21 cellular contexts compared by ENCODE assay signal in the genomic region with DNA sequence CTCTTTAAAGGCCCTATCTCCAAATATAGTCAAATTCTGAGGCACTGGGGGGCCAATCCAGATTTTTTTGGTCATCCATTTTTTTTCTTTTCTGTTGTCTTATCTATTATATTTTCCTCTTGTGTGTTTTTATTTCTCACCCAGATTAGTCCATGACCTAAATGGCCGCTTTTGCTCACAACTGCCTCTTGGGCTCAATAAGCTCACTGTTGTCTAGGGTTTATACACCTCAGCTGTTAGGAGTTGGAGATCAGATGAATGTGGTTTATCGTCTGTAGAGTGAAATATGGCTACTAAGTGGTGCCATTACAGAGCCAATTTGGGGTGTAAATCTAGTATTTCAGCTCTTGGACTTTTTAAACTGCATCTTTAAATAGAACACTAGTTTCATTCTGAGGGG.
"Had no signal": no experiment of that assay in that cellular context is flagged by ENCODE, and none has a peak within 500 bp of the region (broad histone marks: within the 10 kb centered on the region; RNA-seq: fewer than 3 reads in every experiment).

No MANE protein-coding gene starts in this region.

- ATAC-seq: gastrocnemius medialis; left lobe of liver; mucosa of descending colon; naive thymus-derived CD4-positive, alpha-beta T cell; stimulated activated memory B cell treated with anti-CD40 and anti-IgM and Interleukin-4, amounts not matched to agents 10 μg/mL and 1 μg/mL and 100 μg/mL, for 72 hours; upper lobe of right lung had no signal

- H3K9ac ChIP-seq: neural progenitor cell, parathyroid adenoma had no signal

- H3K4me2 ChIP-seq: neural progenitor cell had no signal

- H3K27me3 Mint-ChIP-seq: naive thymus-derived CD4-positive, alpha-beta T cell; progenitor cell of endocrine pancreas; stimulated activated memory B cell treated with anti-CD40 and anti-IgM and Interleukin-4, amounts not matched to agents 10 μg/mL and 1 μg/mL and 100 μg/mL, for 72 hours; stimulated activated naive CD8-positive, alpha-beta T cell treated with anti-CD3 and anti-CD28 coated beads, Interleukin-15, Interleukin-2, amounts not matched to agents 100 ng/mL and 50 ng/mL, for 24 hours had no signal

- H3K4me3 Mint-ChIP-seq: mesothelial cell of epicardium; naive thymus-derived CD4-positive, alpha-beta T cell; neural progenitor cell; stimulated activated memory B cell treated with anti-CD40 and anti-IgM and Interleukin-4, amounts not matched to agents 10 μg/mL and 1 μg/mL and 100 μg/mL, for 72 hours; stimulated activated naive CD8-positive, alpha-beta T cell treated with anti-CD3 and anti-CD28 coated beads, Interleukin-15, Interleukin-2, amounts not matched to agents 100 ng/mL and 50 ng/mL, for 24 hours had no signal

- H2AFZ ChIP-seq: neural progenitor cell, parathyroid adenoma had no signal

- H3K36me3 ChIP-seq: neural progenitor cell, thoracic aorta, vagina had no signal

- H3K9me3 ChIP-seq: gastrocnemius medialis, mucosa of descending colon, sigmoid colon, spleen, thoracic aorta, tibial nerve, upper lobe of right lung, vagina had no signal

- FAIRE-seq: kidney had no signal

- H3K9me3 Mint-ChIP-seq: mesothelial cell of epicardium; naive thymus-derived CD4-positive, alpha-beta T cell; neural progenitor cell; stimulated activated memory B cell treated with anti-CD40 and anti-IgM and Interleukin-4, amounts not matched to agents 10 μg/mL and 1 μg/mL and 100 μg/mL, for 72 hours; stimulated activated naive CD8-positive, alpha-beta T cell treated with anti-CD3 and anti-CD28 coated beads, Interleukin-15, Interleukin-2, amounts not matched to agents 100 ng/mL and 50 ng/mL, for 24 hours had no signal

- H3K27ac Mint-ChIP-seq: mesothelial cell of epicardium; naive thymus-derived CD4-positive, alpha-beta T cell; neural progenitor cell; stimulated activated memory B cell treated with anti-CD40 and anti-IgM and Interleukin-4, amounts not matched to agents 10 μg/mL and 1 μg/mL and 100 μg/mL, for 72 hours; stimulated activated naive CD8-positive, alpha-beta T cell treated with anti-CD3 and anti-CD28 coated beads, Interleukin-15, Interleukin-2, amounts not matched to agents 100 ng/mL and 50 ng/mL, for 24 hours had no signal

- H3K27ac ChIP-seq: neural progenitor cell, parathyroid adenoma, sigmoid colon, spleen, thoracic aorta, tibial nerve, upper lobe of right lung, vagina had no signal

- H3K27me3 ChIP-seq: gastrocnemius medialis, neural progenitor cell, sigmoid colon, spleen, tibial nerve, upper lobe of right lung, vagina had no signal

- DNase-seq: cortex of kidney; gastrocnemius medialis; head of caudate nucleus; kidney; mesenchymal stem cell; mucosa of descending colon; naive thymus-derived CD4-positive, alpha-beta T cell; sigmoid colon; spleen; stimulated activated CD4-positive, alpha-beta T cell treated with anti-CD3 and anti-CD28 coated beads, Interleukin-4, amount 100 ng/mL, for 4 hours; upper lobe of right lung had no signal

- H3K4me3 ChIP-seq: gastrocnemius medialis, mucosa of descending colon, neural progenitor cell, sigmoid colon, spleen, thoracic aorta, tibial nerve, upper lobe of right lung, vagina had no signal
